Comparison of ENCODE assay signal across 20 cellular contexts in the genomic region with DNA sequence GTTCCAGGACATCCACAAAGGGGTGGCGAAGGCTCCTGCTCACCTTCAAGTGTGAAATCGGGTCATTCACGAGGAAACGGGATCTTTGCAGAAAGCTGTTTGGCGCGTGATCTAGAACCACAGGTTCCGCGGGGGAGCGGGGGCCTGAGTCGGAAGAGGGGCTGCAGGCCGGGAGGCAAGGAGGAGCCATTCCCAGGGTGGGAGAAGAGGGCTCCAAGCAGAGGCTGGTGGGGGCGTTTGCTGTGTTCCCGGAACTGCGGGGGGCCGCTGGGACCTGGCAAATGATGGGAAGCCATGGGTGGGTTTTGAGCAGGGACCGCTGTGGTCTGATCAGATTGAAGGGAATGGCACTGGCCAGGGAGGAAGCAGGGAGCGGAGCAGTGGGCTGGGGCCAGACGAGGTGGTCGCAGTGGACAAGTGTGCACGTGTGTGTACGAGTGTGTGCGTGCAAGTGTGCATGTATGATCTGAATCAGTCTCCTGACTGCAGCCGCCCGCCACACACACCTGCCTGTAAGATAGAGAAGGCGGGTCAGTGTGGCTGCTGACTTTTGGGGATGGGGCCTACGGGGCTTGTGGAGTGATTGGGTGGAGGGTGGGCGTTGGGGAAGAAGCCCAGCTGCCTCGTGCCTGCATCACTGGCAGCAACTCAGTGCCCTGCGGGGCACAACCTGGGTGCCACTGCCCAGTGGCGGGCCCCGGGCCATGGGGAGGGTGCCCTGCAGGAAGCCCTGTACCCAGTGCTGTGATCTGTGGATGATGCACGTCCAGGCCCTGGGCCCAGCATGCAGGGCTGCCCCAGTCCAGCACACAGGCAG.
DNase-seq lines count a peak whose midpoint lies in the region; ATAC-seq and TF ChIP-seq lines count a peak whose summit lies in the region.
"Had no signal": no experiment of that assay in that cellular context is flagged by ENCODE, and none has a peak within 500 bp of the region (broad histone marks: within the 10 kb centered on the region; RNA-seq: fewer than 3 reads in every experiment).

No MANE protein-coding gene starts in this region.

- TF ChIP-seq POLR2A in ovary (IDR thresholded peaks at IDR 0.05): no peak

- intact Hi-C loops in right cardiac atrium (cut with DNase I): no loop called here
- intact Hi-C loops in ovary (cut with DNase I): no loop called here

- H3K36me3 ChIP-seq in BE2C (peaks cover 7% of the 10 kb centered on the region; the same call in 1 of the 2 replicates), H7 (replicated peaks; ENCODE audit: control insufficient read depth, insufficient read depth, low read length) (no peaks in the 10 kb centered on the region), ovary (no peaks in the 10 kb centered on the region)
- H3K36me3 ChIP-seq: neutrophil had no signal

- H3K27me3 ChIP-seq in BE2C: no peaks in the 10 kb centered on the region
- H3K27me3 ChIP-seq in H7 (ENCODE audit: control insufficient read depth, insufficient read depth, low read length): no peaks in the 10 kb centered on the region
- H3K27me3 ChIP-seq in right cardiac atrium (ENCODE audit: control insufficient read depth, insufficient read depth): no peaks in the 10 kb centered on the region
- H3K27me3 ChIP-seq in ovary: no peaks in the 10 kb centered on the region

- WGBS in right cardiac atrium: 93% methylated on average over 32 of the region's 32 CpGs
- 93 to 94% (median 94%) methylated on average over 31 to 32 of the region's 32 CpGs for WGBS in ovary, 3 donors

- peaks cover 57% of the 10 kb centered on the region for H3K4me1 ChIP-seq in BE2C
- no peaks in the 10 kb centered on the region for H3K4me1 ChIP-seq in right cardiac atrium (ENCODE audit: control insufficient read depth, insufficient read depth, low read length)
- H3K4me1 ChIP-seq in ovary (ENCODE audit: insufficient read depth): peaks cover 2% of the 10 kb centered on the region

- H3K4me3 ChIP-seq in BE2C (ENCODE audit: low read depth, low read length): no peak overlapping the region
- H3K4me3 ChIP-seq in H7 (ENCODE audit: insufficient read depth, low read depth, low read length): no peak overlapping the region
- no peak overlapping the region for H3K4me3 ChIP-seq in right cardiac atrium (ENCODE audit: low read length)
- no peak overlapping the region for H3K4me3 ChIP-seq in ovary

- TF ChIP-seq CTCF in BE2C (IDR thresholded peaks at IDR 0.05; ENCODE audit: low read depth, low read length) (no peak), ovary (IDR thresholded peaks at IDR 0.05) (no peak)

- DNase-seq in BE2C (peak; percentile 15), H7 (peak; percentile 44), right cardiac atrium (peak in 2 of 3 donors; percentile 46), ovary (peak in 3 of 5 donors; percentile 14 to 17 (median 14)), GF-D8 (lab: John Stamatoyannopoulos, UW) (no peak), globus pallidus (ENCODE audit: low spot score) (no peak), HUDEP-2 (lab: John Stamatoyannopoulos, UW; ENCODE audit: unreplicated experiment in 76 of 76) (no peak)
- DNase-seq: activated CD4-positive, alpha-beta T cell treated with anti-CD3 and anti-CD28 coated beads, Interleukin-2, amount 50 U/mL, for 48 hours; activated T-cell treated with anti-CD3 and anti-CD28 coated beads, Interleukin-2, amount 50 U/mL, for 4 hours; amniotic stem cell; effector memory CD4-positive, alpha-beta T cell; HCEC 1CT; NCI-H1048; NCI-H2081 treated with DMSO at 0.1 percent for 48 hours; NCI-H510A; SHP77; stimulated activated CD4-positive, alpha-beta T cell treated with anti-CD3 and anti-CD28 coated beads, Interleukin-2, amount 100 ng/mL, for 48 hours had no signal

- ATAC-seq in right cardiac atrium: no peak
- no peak for ATAC-seq in GM18517 (IDR thresholded peaks at IDR 0.05; ENCODE audit: unreplicated experiment)
- ATAC-seq: activated T-cell treated with anti-CD3 and anti-CD28 coated beads, Interleukin-2, amount 50 U/mL, for 4 hours; T-cell had no signal

- H3K9me3 ChIP-seq in BE2C (peaks cover 7% of the 10 kb centered on the region), right cardiac atrium (ENCODE audit: control insufficient read depth, low read length) (no peaks in the 10 kb centered on the region), ovary (no peaks in the 10 kb centered on the region)
- H3K9me3 ChIP-seq: neutrophil had no signal

- H3K27ac ChIP-seq in right cardiac atrium (ENCODE audit: low read length) (no peak overlapping the region), ovary (no peak overlapping the region)
- H3K27ac ChIP-seq: neutrophil had no signal

- no peak for TF ChIP-seq EP300 in ovary (IDR thresholded peaks at IDR 0.05)

Comparison
In these comparisons a context has a peak if more than half of its experiments do, and no peak if none do; other contexts are left out.
1. DNase-seq: peak in BE2C (single experiment), H7 (single experiment), right cardiac atrium (2 of 3) and ovary (3 of 5); none in GF-D8 (single experiment), globus pallidus (single experiment) and HUDEP-2 (0 of 76).